In the genomic region with DNA sequence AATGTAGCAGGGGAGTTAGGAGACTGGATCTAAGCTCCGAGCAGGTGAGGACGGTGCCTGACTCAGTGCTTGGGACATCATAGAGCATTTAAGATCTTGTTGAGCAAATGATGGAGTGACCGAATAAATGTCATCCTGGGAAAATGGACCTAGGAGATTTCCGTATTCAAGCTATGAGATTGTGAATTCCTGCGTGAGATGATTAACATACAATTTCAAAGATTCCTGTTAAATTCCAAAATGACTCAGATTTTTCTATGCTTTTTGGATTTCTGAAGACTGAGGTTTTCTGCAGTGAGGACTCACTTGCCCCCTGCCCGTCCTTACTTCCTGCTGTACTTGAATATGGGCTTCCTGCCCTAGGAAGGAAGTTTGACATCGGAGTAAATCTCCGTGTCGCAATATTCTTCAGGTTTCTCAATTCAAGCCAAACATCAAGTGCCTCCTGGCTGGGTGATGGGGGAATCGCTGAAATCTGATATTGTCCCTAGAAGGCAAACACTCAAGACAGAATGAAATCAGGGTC, we compare ENCODE assay signal across 10 cellular contexts. TPM values are rescaled to one million over a fixed set of nuclear protein-coding genes. Genes with fewer than 3 reads are reported as not detected.
DNase-seq lines count a peak whose midpoint lies in the region; ATAC-seq and TF ChIP-seq lines count a peak whose summit lies in the region.
"Had no signal": no experiment of that assay in that cellular context is flagged by ENCODE, and none has a peak within 500 bp of the region (broad histone marks: within the 10 kb centered on the region; RNA-seq: fewer than 3 reads in every experiment).

No MANE protein-coding gene starts in this region.

- H3K9me3 ChIP-seq in stomach: no peaks in the 10 kb centered on the region
- H3K9me3 ChIP-seq: BE2C had no signal

- CTCF ChIA-PET in activated CD4-positive, alpha-beta T cell treated with anti-CD3 and anti-CD28 coated beads for 36 hours (lab: Charles Lee): interaction anchor here (0.6 to 1.3 kb wide), 3 partner anchors 9 to 470 kb away, joined by 3 to 4 read pairs (median 4); a partner anchor contains a TSS
- CTCF ChIA-PET in activated CD8-positive, alpha-beta T cell treated with anti-CD3 and anti-CD28 coated beads for 36 hours (lab: Charles Lee): interaction anchor here (0.8 to 1.2 kb wide), 3 partner anchors 36 to 441 kb away, joined by 3 to 7 read pairs (median 6); no protein-coding TSS in a partner anchor

- DNase-seq in activated CD4-positive, alpha-beta T cell treated with anti-CD3 and anti-CD28 coated beads for 36 hours: no peak
- DNase-seq in activated CD4-positive, alpha-beta T cell treated with anti-CD3 and anti-CD28 coated beads for 1 hour: no peak
- DNase-seq in activated CD8-positive, alpha-beta T cell treated with anti-CD3 and anti-CD28 coated beads for 36 hours: no peak
- DNase-seq in left ventricle myocardium superior (no peak), stomach (no peak), endothelial cell (ENCODE audit: low spot score) (no peak)
- DNase-seq: activated CD4-positive, alpha-beta T cell treated with anti-CD3 and anti-CD28 coated beads for 48 hours had no signal

- H3K27me3 ChIP-seq in stomach: no peaks in the 10 kb centered on the region
- H3K27me3 ChIP-seq: BE2C had no signal

- no peak for TF ChIP-seq CTCF in activated CD8-positive, alpha-beta T cell treated with anti-CD3 and anti-CD28 coated beads for 36 hours (IDR thresholded peaks at IDR 0.05)
- no peak for TF ChIP-seq CTCF in stomach (IDR thresholded peaks at IDR 0.05)
- no peak for TF ChIP-seq CTCF in endothelial cell (IDR thresholded peaks at IDR 0.05; ENCODE audit: unreplicated experiment)

- WGBS in stomach, 5 donors: 64 to 80% (median 74%) methylated on average over 10 of the region's 10 CpGs

- POLR2A ChIA-PET in activated CD4-positive, alpha-beta T cell treated with anti-CD3 and anti-CD28 coated beads for 36 hours (lab: Charles Lee): interaction anchor here (0.7 kb wide), 1 partner anchor 1080 kb away, joined by 3 read pairs; no protein-coding TSS in a partner anchor
- POLR2A ChIA-PET in activated CD8-positive, alpha-beta T cell treated with anti-CD3 and anti-CD28 coated beads for 36 hours (lab: Charles Lee): interaction anchor here (7.8 kb wide), 1 partner anchor 13 kb away, joined by 112 read pairs; a partner anchor contains a TSS

- no peak for TF ChIP-seq POLR2A in stomach (IDR thresholded peaks at IDR 0.05)

- intact Hi-C loops in activated CD4-positive, alpha-beta T cell treated with anti-CD3 and anti-CD28 coated beads for 36 hours (cut with DNase I, micrococcal nuclease): loop anchor here in 1 of 2 experiments (5.0 kb wide), 3 partner anchors 423 to 1037 kb away; a partner anchor contains a TSS
- intact Hi-C loops in activated CD8-positive, alpha-beta T cell treated with anti-CD3 and anti-CD28 coated beads for 36 hours (cut with micrococcal nuclease): no loop called here
- intact Hi-C loops in left ventricle myocardium superior (cut with micrococcal nuclease) (no loop called here), stomach (cut with DNase I; ENCODE audit: low total_unique reads) (no loop called here)

- H3K4me3 Mint-ChIP-seq in activated CD4-positive, alpha-beta T cell treated with anti-CD3 and anti-CD28 coated beads for 36 hours: peak overlapping the region; percentile 81
- H3K4me3 Mint-ChIP-seq in activated CD8-positive, alpha-beta T cell treated with anti-CD3 and anti-CD28 coated beads for 36 hours: peak overlapping the region; percentile 83
- no peak overlapping the region for H3K4me3 Mint-ChIP-seq in endothelial cell (ENCODE audit: unreplicated experiment)

- peaks cover 0 to 48% (median 17%) of the 10 kb centered on the region in 4 donors for H3K4me1 ChIP-seq in stomach

- peaks cover 82% of the 10 kb centered on the region for H3K36me3 Mint-ChIP-seq in activated CD4-positive, alpha-beta T cell treated with anti-CD3 and anti-CD28 coated beads for 36 hours (ENCODE audit: low read depth)
- peaks cover 78% of the 10 kb centered on the region for H3K36me3 Mint-ChIP-seq in activated CD8-positive, alpha-beta T cell treated with anti-CD3 and anti-CD28 coated beads for 36 hours (ENCODE audit: low read depth)
- H3K36me3 Mint-ChIP-seq in endothelial cell (ENCODE audit: low read depth, unreplicated experiment): no peaks in the 10 kb centered on the region

- no peaks in the 10 kb centered on the region for H3K9me3 Mint-ChIP-seq in activated CD4-positive, alpha-beta T cell treated with anti-CD3 and anti-CD28 coated beads for 36 hours (ENCODE audit: low read depth)
- peaks cover 7% of the 10 kb centered on the region for H3K9me3 Mint-ChIP-seq in activated CD8-positive, alpha-beta T cell treated with anti-CD3 and anti-CD28 coated beads for 36 hours
- H3K9me3 Mint-ChIP-seq in endothelial cell (ENCODE audit: unreplicated experiment): no peaks in the 10 kb centered on the region

- H3K4me3 ChIP-seq in stomach: no peak overlapping the region

- H3K36me3 ChIP-seq in stomach: no peaks in the 10 kb centered on the region
- H3K36me3 ChIP-seq: BE2C had no signal

- H3K27ac ChIP-seq in stomach: peak overlapping the region; percentile 67 to 86 (median 79)

- H3K27me3 Mint-ChIP-seq in activated CD4-positive, alpha-beta T cell treated with anti-CD3 and anti-CD28 coated beads for 36 hours: no peaks in the 10 kb centered on the region
- peaks cover 2% of the 10 kb centered on the region for H3K27me3 Mint-ChIP-seq in activated CD8-positive, alpha-beta T cell treated with anti-CD3 and anti-CD28 coated beads for 36 hours
- peaks cover 3% of the 10 kb centered on the region for H3K27me3 Mint-ChIP-seq in endothelial cell (ENCODE audit: unreplicated experiment)

- H3K27ac Mint-ChIP-seq in activated CD4-positive, alpha-beta T cell treated with anti-CD3 and anti-CD28 coated beads for 36 hours: peak overlapping the region; percentile 99
- H3K27ac Mint-ChIP-seq in activated CD8-positive, alpha-beta T cell treated with anti-CD3 and anti-CD28 coated beads for 36 hours: peak overlapping the region; percentile 98
- H3K27ac Mint-ChIP-seq in endothelial cell (ENCODE audit: unreplicated experiment): no peak overlapping the region

- no peak for TF ChIP-seq EP300 in stomach (IDR thresholded peaks at IDR 0.05)

- peaks cover 66% of the 10 kb centered on the region for H3K4me1 Mint-ChIP-seq in activated CD4-positive, alpha-beta T cell treated with anti-CD3 and anti-CD28 coated beads for 36 hours
- peaks cover 59% of the 10 kb centered on the region for H3K4me1 Mint-ChIP-seq in activated CD8-positive, alpha-beta T cell treated with anti-CD3 and anti-CD28 coated beads for 36 hours (ENCODE audit: low read depth)
- peaks cover 32% of the 10 kb centered on the region for H3K4me1 Mint-ChIP-seq in endothelial cell (ENCODE audit: unreplicated experiment)

- no peak for ATAC-seq in activated CD4-positive, alpha-beta T cell treated with anti-CD3 and anti-CD28 coated beads for 36 hours
- ATAC-seq in activated CD8-positive, alpha-beta T cell treated with anti-CD3 and anti-CD28 coated beads for 36 hours: no peak
- ATAC-seq in left ventricle myocardium superior (peak; percentile 30), HG03097 (IDR thresholded peaks at IDR 0.05; ENCODE audit: low FRiP score, unreplicated experiment) (no peak), HG02759 (IDR thresholded peaks at IDR 0.05; ENCODE audit: unreplicated experiment) (no peak)

RNA-seq across cellular contexts. Expression of a gene that starts 5.2 kb away (rescaled TPM):
- 100 to 1,000 TPM; 163 to 180 TPM for total RNA-seq in activated CD4-positive, alpha-beta T cell treated with anti-CD3 and anti-CD28 coated beads for 36 hours
- total RNA-seq in activated CD8-positive, alpha-beta T cell treated with anti-CD3 and anti-CD28 coated beads for 36 hours: 100 to 1,000 TPM; 151 to 163 TPM
- total RNA-seq in left ventricle myocardium superior (10.8 TPM), stomach (10 to 100 TPM in 1 of 5 donors, 1 to 10 TPM in 4; 3.1 to 14.6 (median 8.1) TPM), endothelial cell (ENCODE audit: unreplicated experiment) (0.77 TPM)
- polyA plus RNA-seq in stomach: 1 to 10 TPM; 3.4 to 5.2 (median 3.9) TPM

RNA-seq across cellular contexts. Expression of a gene that starts 10.5 kb away (rescaled TPM):
- total RNA-seq in activated CD4-positive, alpha-beta T cell treated with anti-CD3 and anti-CD28 coated beads for 36 hours: 100 to 1,000 TPM; 116 to 118 TPM
- 10 to 100 TPM; 94.3 to 98.3 TPM for total RNA-seq in activated CD8-positive, alpha-beta T cell treated with anti-CD3 and anti-CD28 coated beads for 36 hours
- total RNA-seq in left ventricle myocardium superior: 130 TPM
- 100 to 1,000 TPM in 3 of 5 donors, 10 to 100 TPM in 1, 1 to 10 TPM in 1; 5.8 to 294 (median 102) TPM for total RNA-seq in stomach
- polyA plus RNA-seq in stomach: 100 to 1,000 TPM; 183 to 208 (median 196) TPM
- 115 TPM for total RNA-seq in endothelial cell (ENCODE audit: unreplicated experiment)

Comparison
In these comparisons a context has a peak if more than half of its experiments do, and no peak if none do; other contexts are left out.
1. RNA of a gene that starts 5.2 kb away (total RNA-seq): 163 to 180 TPM in activated CD4-positive, alpha-beta T cell treated with anti-CD3 and anti-CD28 coated beads for 36 hours and 151 to 163 TPM in activated CD8-positive, alpha-beta T cell treated with anti-CD3 and anti-CD28 coated beads for 36 hours; 10.8 TPM in left ventricle myocardium superior (single experiment), 3.1 to 14.6 TPM in stomach and 0.77 TPM in endothelial cell (single experiment); every median in the first group is over 4 times any median in the second.